10 cellular contexts compared by ENCODE assay signal in the genomic region with DNA sequence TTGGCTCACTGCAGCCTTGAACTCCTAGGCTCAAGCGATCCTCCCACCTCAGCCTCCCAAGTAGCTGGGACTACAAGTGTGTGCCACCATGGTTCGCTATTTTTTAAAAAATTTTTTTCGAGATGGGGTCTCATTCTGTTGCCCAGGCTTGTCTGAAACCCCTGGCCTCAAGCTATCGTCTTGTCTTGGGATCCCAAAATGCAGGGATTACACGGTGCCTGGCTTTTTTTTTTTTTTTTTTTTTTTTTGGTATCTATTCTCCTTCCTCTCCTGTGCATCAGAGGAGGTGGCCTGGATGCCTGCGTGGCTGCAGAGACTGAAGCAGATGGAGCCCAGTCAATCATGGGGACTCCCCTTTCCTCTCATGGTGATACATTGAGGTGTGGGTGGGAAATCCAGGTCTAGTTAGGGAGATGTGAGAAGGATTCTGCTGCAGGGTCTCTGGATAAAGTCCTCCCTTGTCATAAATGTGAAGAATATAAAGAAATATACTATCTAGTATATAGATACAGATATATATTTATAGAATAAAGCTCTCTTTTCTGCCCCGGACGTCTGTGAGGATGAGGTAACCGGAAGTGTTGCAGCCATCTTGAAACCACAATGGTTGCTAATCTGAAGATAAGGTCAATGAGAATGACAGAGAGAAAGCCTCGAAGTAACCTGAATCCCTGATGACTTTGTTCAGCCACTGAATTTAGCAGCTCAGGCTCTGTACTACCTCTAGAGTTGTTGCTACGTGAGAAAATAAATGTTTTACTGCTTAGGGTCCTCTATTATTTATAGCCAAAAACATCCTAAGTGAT. TPM values are rescaled to one million over a fixed set of nuclear protein-coding genes. Genes with fewer than 3 reads are reported as not detected.
DNase-seq lines count a peak whose midpoint lies in the region; ATAC-seq and TF ChIP-seq lines count a peak whose summit lies in the region.
"Had no signal": no experiment of that assay in that cellular context is flagged by ENCODE, and none has a peak within 500 bp of the region (broad histone marks: within the 10 kb centered on the region; RNA-seq: fewer than 3 reads in every experiment).

No MANE protein-coding gene starts in this region.

- no peaks in the 10 kb centered on the region for H3K27me3 ChIP-seq in naive thymus-derived CD4-positive, alpha-beta T cell (ENCODE audit: control insufficient read depth in 2 of 2, insufficient read depth in 2 of 2, low read length in 2 of 2)
- no peaks in the 10 kb centered on the region for H3K27me3 ChIP-seq in testis

- no peak overlapping the region for H3K4me3 ChIP-seq in naive thymus-derived CD4-positive, alpha-beta T cell (ENCODE audit: low read length)
- no peak overlapping the region for H3K4me3 ChIP-seq in testis

- ATAC-seq in GM18498 (IDR thresholded peaks at IDR 0.05; ENCODE audit: unreplicated experiment) (peak; percentile 51), HG03135 (IDR thresholded peaks at IDR 0.05; ENCODE audit: unreplicated experiment) (peak; percentile 46)
- ATAC-seq in naive thymus-derived CD4-positive, alpha-beta T cell: peak; percentile 86

- peaks cover 18% of the 10 kb centered on the region for H3K4me1 Mint-ChIP-seq in T-helper 2 cell treated with Interferon-gamma antibody and Interleukin-4, amounts not matched to agents 5 μg/mL and 100 μg/mL, for 36 hours (ENCODE audit: low read depth)
- peaks cover 11 to 20% (median 14%) of the 10 kb centered on the region in 7 donors for H3K4me1 Mint-ChIP-seq in naive thymus-derived CD4-positive, alpha-beta T cell

- DNase-seq in T-helper 2 cell treated with Interferon-gamma antibody and Interleukin-4, amounts not matched to agents 5 μg/mL and 100 μg/mL, for 36 hours (ENCODE audit: low spot score): peak; percentile 59
- DNase-seq in naive thymus-derived CD4-positive, alpha-beta T cell: peak in 6 of 9 donors; percentile 4 to 41 (median 22)
- DNase-seq in NCI-H187 (lab: John Stamatoyannopoulos, UW) (no peak), cortex of kidney (lab: John Stamatoyannopoulos, UW) (no peak), testis (no peak), HPDE6-E6E7 (ENCODE audit: extremely low spot score) (no peak)

- POLR2A ChIA-PET in naive thymus-derived CD4-positive, alpha-beta T cell (lab: Charles Lee): no interaction called here

- intact Hi-C loops in naive thymus-derived CD4-positive, alpha-beta T cell (cut with micrococcal nuclease): loop anchor here in 1 of 2 donors (2.0 kb wide), 1 partner anchor 34 kb away; no protein-coding TSS in a partner anchor
- intact Hi-C loops in testis (cut with DNase I; ENCODE audit: low total_unique reads): no loop called here

- no peak for TF ChIP-seq POLR2A in testis (IDR thresholded peaks at IDR 0.05)

- no peak for TF ChIP-seq CTCF in testis (IDR thresholded peaks at IDR 0.05)

- peaks cover 0 to 8% of the 10 kb centered on the region in 2 donors for H3K4me1 ChIP-seq in naive thymus-derived CD4-positive, alpha-beta T cell (ENCODE audit: control insufficient read depth in 2 of 2, insufficient read depth in 2 of 2, low read length in 2 of 2)
- H3K4me1 ChIP-seq in testis: no peaks in the 10 kb centered on the region

- H3K9me3 ChIP-seq in naive thymus-derived CD4-positive, alpha-beta T cell (ENCODE audit: control insufficient read depth in 2 of 3, low read length in 3 of 3): no peaks in the 10 kb centered on the region
- no peaks in the 10 kb centered on the region for H3K9me3 ChIP-seq in testis

- H3K27me3 Mint-ChIP-seq in T-helper 2 cell treated with Interferon-gamma antibody and Interleukin-4, amounts not matched to agents 5 μg/mL and 100 μg/mL, for 36 hours (ENCODE audit: low read depth): peaks cover 46% of the 10 kb centered on the region
- H3K27me3 Mint-ChIP-seq in naive thymus-derived CD4-positive, alpha-beta T cell: peaks cover 0 to 23% (median 0%) of the 10 kb centered on the region in 5 donors

- H3K4me3 Mint-ChIP-seq in T-helper 2 cell treated with Interferon-gamma antibody and Interleukin-4, amounts not matched to agents 5 μg/mL and 100 μg/mL, for 36 hours: peak overlapping the region; percentile 53
- peak overlapping the region in 2 of 10 donors; percentile 12 to 16 for H3K4me3 Mint-ChIP-seq in naive thymus-derived CD4-positive, alpha-beta T cell

- no peaks in the 10 kb centered on the region for H3K36me3 ChIP-seq in naive thymus-derived CD4-positive, alpha-beta T cell (ENCODE audit: control insufficient read depth in 2 of 3, insufficient read depth in 3 of 3, low read length in 3 of 3)
- H3K36me3 ChIP-seq in testis (ENCODE audit: low read depth, missing control alignments): no peaks in the 10 kb centered on the region

- no peaks in the 10 kb centered on the region for H3K36me3 Mint-ChIP-seq in T-helper 2 cell treated with Interferon-gamma antibody and Interleukin-4, amounts not matched to agents 5 μg/mL and 100 μg/mL, for 36 hours (ENCODE audit: low read depth)
- no peaks in the 10 kb centered on the region for H3K36me3 Mint-ChIP-seq in naive thymus-derived CD4-positive, alpha-beta T cell

- no peaks in the 10 kb centered on the region for H3K9me3 Mint-ChIP-seq in T-helper 2 cell treated with Interferon-gamma antibody and Interleukin-4, amounts not matched to agents 5 μg/mL and 100 μg/mL, for 36 hours
- no peaks in the 10 kb centered on the region for H3K9me3 Mint-ChIP-seq in naive thymus-derived CD4-positive, alpha-beta T cell

- H3K27ac ChIP-seq in naive thymus-derived CD4-positive, alpha-beta T cell (ENCODE audit: low read depth, low read length): no peak overlapping the region
- H3K27ac ChIP-seq in testis: peak overlapping the region in 1 of 2 donors; percentile 4

- H3K27ac Mint-ChIP-seq in T-helper 2 cell treated with Interferon-gamma antibody and Interleukin-4, amounts not matched to agents 5 μg/mL and 100 μg/mL, for 36 hours: peak overlapping the region; percentile 71
- peak overlapping the region in 2 of 9 donors; percentile 36 to 70 for H3K27ac Mint-ChIP-seq in naive thymus-derived CD4-positive, alpha-beta T cell

- CTCF ChIA-PET in naive thymus-derived CD4-positive, alpha-beta T cell (lab: Charles Lee): interaction anchor here (0.6 kb wide), 1 partner anchor 350 kb away, joined by 3 read pairs; no protein-coding TSS in a partner anchor

- 48 to 67% methylated on average over 11 of the region's 11 CpGs for WGBS in testis, 2 donors

RNA-seq across cellular contexts. Expression of gene RGSL1, which starts 19.5 kb away (rescaled TPM):
- total RNA-seq in naive thymus-derived CD4-positive, alpha-beta T cell: not detected
- polyA plus RNA-seq in naive thymus-derived CD4-positive, alpha-beta T cell: not detected
- total RNA-seq in testis: 10 to 100 TPM; 12.6 to 25.9 TPM
- 37.1 TPM for polyA plus RNA-seq in testis (ENCODE audit: insufficient read depth, low read depth, low replicate concordance)
- total RNA-seq: endothelial cell of umbilical vein had no signal
- polyA plus RNA-seq: endothelial cell of umbilical vein had no signal

RNA-seq across cellular contexts. Expression of gene TEDDM1, which starts 30.0 kb away (rescaled TPM):
- total RNA-seq in naive thymus-derived CD4-positive, alpha-beta T cell: not detected
- polyA plus RNA-seq in naive thymus-derived CD4-positive, alpha-beta T cell: under 1 TPM; 0.07 TPM
- not detected for total RNA-seq in testis
- not detected for polyA plus RNA-seq in testis (ENCODE audit: insufficient read depth, low read depth, low replicate concordance)
- total RNA-seq: endothelial cell of umbilical vein, renal cortical epithelial cell had no signal
- polyA plus RNA-seq: endothelial cell of umbilical vein had no signal

RNA-seq across cellular contexts. Expression of gene GLUL, which starts 38.9 kb away (rescaled TPM):
- total RNA-seq in naive thymus-derived CD4-positive, alpha-beta T cell: 100 to 1,000 TPM in 3 of 5 experiments, 10 to 100 TPM in 2; 66.2 to 357 (median 112) TPM
- polyA plus RNA-seq in naive thymus-derived CD4-positive, alpha-beta T cell: 10 to 100 TPM; 44.9 to 57.8 TPM
- total RNA-seq in testis: 1,000 to 10,000 TPM; 1,066 to 1,224 TPM
- polyA plus RNA-seq in testis (ENCODE audit: insufficient read depth, low read depth, low replicate concordance): 958 TPM

Comparison
In these comparisons a context has a peak if more than half of its experiments do, and no peak if none do; other contexts are left out.
1. DNase-seq: peak in T-helper 2 cell treated with Interferon-gamma antibody and Interleukin-4, amounts not matched to agents 5 μg/mL and 100 μg/mL, for 36 hours (single experiment) and naive thymus-derived CD4-positive, alpha-beta T cell (6 of 9); none in NCI-H187 (0 of 2), cortex of kidney (single experiment), testis (single experiment) and HPDE6-E6E7 (single experiment).
2. RNA of gene RGSL1, which starts 19.5 kb away (total RNA-seq): 12.6 to 25.9 TPM in testis; not detected in naive thymus-derived CD4-positive, alpha-beta T cell; every median in the first group is over 10 times any median in the second.
3. Peak in every context shown above with its lines, with median percentiles within 50 percentile points of each other: ATAC-seq.